ENCODE assay signal across 9 cellular contexts in the genomic region with DNA sequence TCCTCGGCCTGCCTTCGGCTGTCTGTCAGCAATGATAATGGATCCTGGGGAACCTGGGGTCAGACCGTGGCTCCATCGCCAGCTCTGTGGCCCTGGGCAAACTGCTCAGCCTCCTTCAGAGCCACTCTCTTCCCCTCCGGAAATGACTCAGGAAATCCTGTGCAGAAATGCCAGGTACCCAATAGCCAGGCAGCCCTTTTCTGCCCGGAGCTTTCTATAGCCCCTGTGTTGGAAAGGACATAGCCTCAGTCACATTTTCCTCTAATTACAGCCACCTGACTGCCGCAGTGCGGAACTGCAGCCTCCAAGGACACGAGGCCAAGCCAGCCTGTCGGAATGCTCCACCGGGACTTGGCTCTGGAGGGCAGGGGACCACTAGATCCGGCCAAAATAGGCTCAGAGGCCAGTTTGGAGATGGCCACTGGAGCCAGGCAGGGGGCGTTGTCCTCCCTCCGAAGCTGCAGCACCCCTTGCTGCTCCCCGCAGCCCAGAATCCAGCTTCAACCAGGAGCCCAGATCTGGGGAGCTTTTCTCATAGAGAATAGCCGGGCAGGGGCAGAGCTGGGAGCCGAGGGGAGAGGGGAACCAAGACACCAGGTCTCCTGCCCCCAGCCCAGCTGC. TPM values are rescaled to one million over a fixed set of nuclear protein-coding genes. Genes with fewer than 3 reads are reported as not detected.
DNase-seq lines count a peak whose midpoint lies in the region; ATAC-seq and TF ChIP-seq lines count a peak whose summit lies in the region.
"Had no signal": no experiment of that assay in that cellular context is flagged by ENCODE, and none has a peak within 500 bp of the region (broad histone marks: within the 10 kb centered on the region; RNA-seq: fewer than 3 reads in every experiment).

No MANE protein-coding gene starts in this region.

- no peak for ATAC-seq in CD4-positive, alpha-beta T cell (ENCODE audit: poor library complexity)
- no peak for ATAC-seq in HG02938 (IDR thresholded peaks at IDR 0.05; ENCODE audit: unreplicated experiment)

- H3K9me3 Mint-ChIP-seq in nephron progenitor cell, result no peaks in the 10 kb centered on the region
- H3K9me3 Mint-ChIP-seq in CD4-positive, alpha-beta T cell, result no peaks in the 10 kb centered on the region

- peak; percentile 3 to 33 for TF ChIP-seq CTCF in mammary epithelial cell (conservative IDR thresholded peaks at IDR 0.05 in 1 of 2, IDR thresholded peaks at IDR 0.05 in 1 of 2; ENCODE audit: extremely low read depth in 1 of 2, insufficient read depth in 1 of 2, low read depth in 1 of 2, low read length in 2 of 2)
- no peak for TF ChIP-seq CTCF in nephron progenitor cell (IDR thresholded peaks at IDR 0.05)
- TF ChIP-seq CTCF in CD4-positive, alpha-beta T cell (IDR thresholded peaks at IDR 0.05), result no peak

- BruUV-seq in mammary epithelial cell (replicated peaks; lab: Mats Ljungman, UMichigan), result no TSS peak

- peaks cover 16% of the 10 kb centered on the region for H3K27me3 Mint-ChIP-seq in nephron progenitor cell (ENCODE audit: low read depth, poor library complexity)
- no peaks in the 10 kb centered on the region for H3K27me3 Mint-ChIP-seq in CD4-positive, alpha-beta T cell

- no peak overlapping the region for H3K4me3 ChIP-seq in mammary epithelial cell (replicated peaks in 1 of 3; ENCODE audit: insufficient read depth in 1 of 3, low read depth in 2 of 3, low read length in 3 of 3)

- dilution Hi-C loops in mammary epithelial cell (cut with HindIII; ENCODE audit: low sequenced_read_pairs), result no loop called here

- H3K4me1 ChIP-seq in mammary epithelial cell (ENCODE audit: insufficient read depth, low read length), result peaks cover 14% of the 10 kb centered on the region

- H4K20me1 ChIP-seq in mammary epithelial cell (ENCODE audit: insufficient read depth, low read length), result no peaks in the 10 kb centered on the region

- CTCF ChIA-PET in mammary epithelial cell (lab: Charles Lee; ENCODE audit: low non-redundant PET), result no interaction called here
- CTCF ChIA-PET in CD4-positive, alpha-beta T cell (lab: Charles Lee), result no interaction called here

- DNase-seq in GDM1 (lab: John Stamatoyannopoulos, UW) (peak; percentile 47), NOMO-1 treated with dmso at 0.1 percent for 144 hours (lab: John Stamatoyannopoulos, UW; ENCODE audit: unreplicated experiment) (peak; percentile 52), mammary epithelial cell (peak; percentile 60), nephron progenitor cell (peak; percentile 30), NCI-H2029 (lab: John Stamatoyannopoulos, UW) (no peak), putamen (ENCODE audit: low spot score) (no peak)
- DNase-seq in CD4-positive, alpha-beta T cell, result no peak

- no peaks in the 10 kb centered on the region for H3K79me2 ChIP-seq in mammary epithelial cell (ENCODE audit: insufficient read depth, low read length)

- H3K4me1 Mint-ChIP-seq in nephron progenitor cell, result peaks cover 21% of the 10 kb centered on the region
- peaks cover 11% of the 10 kb centered on the region for H3K4me1 Mint-ChIP-seq in CD4-positive, alpha-beta T cell (ENCODE audit: low read depth)

- H3K4me2 ChIP-seq in mammary epithelial cell (ENCODE audit: insufficient read depth, low read depth, low read length), result peak overlapping the region; percentile 32

- H3K9me3 ChIP-seq in mammary epithelial cell (replicated peaks; ENCODE audit: insufficient read depth, low read length), result no peaks in the 10 kb centered on the region
- H3K9me3 ChIP-seq in CD4-positive, alpha-beta T cell (ENCODE audit: control insufficient read depth, low read length), result no peaks in the 10 kb centered on the region

- peak overlapping the region; percentile 82 for H2AFZ ChIP-seq in mammary epithelial cell (ENCODE audit: low read depth, low read length)

- intact Hi-C loops in mammary epithelial cell (cut with micrococcal nuclease), result loop anchor here (1.0 kb wide), 1 partner anchor 10 kb away; no protein-coding TSS in a partner anchor
- intact Hi-C loops in CD4-positive, alpha-beta T cell (cut with DNase I, micrococcal nuclease), result no loop called here

- H3K36me3 ChIP-seq in mammary epithelial cell (ENCODE audit: insufficient read depth, low read length), result no peaks in the 10 kb centered on the region

- no peak overlapping the region for H3K4me3 Mint-ChIP-seq in nephron progenitor cell
- no peak overlapping the region for H3K4me3 Mint-ChIP-seq in CD4-positive, alpha-beta T cell

- H3K27me3 ChIP-seq in mammary epithelial cell (ENCODE audit: insufficient read depth, low read length), result no peaks in the 10 kb centered on the region
- H3K27me3 ChIP-seq in CD4-positive, alpha-beta T cell (ENCODE audit: control insufficient read depth, insufficient read depth, low read length), result no peaks in the 10 kb centered on the region

- H3K27ac Mint-ChIP-seq in nephron progenitor cell, result no peak overlapping the region
- no peak overlapping the region for H3K27ac Mint-ChIP-seq in CD4-positive, alpha-beta T cell

- 35% methylated on average over 15 of the region's 17 CpGs for WGBS in mammary epithelial cell (ENCODE audit: low coverage, missing lambda C conversion rate)

- POLR2A ChIA-PET in CD4-positive, alpha-beta T cell (lab: Charles Lee), result no interaction called here

- in situ Hi-C loops in mammary epithelial cell (cut with MboI; ENCODE audit: low sequenced_read_pairs in 2 of 2), result no loop called here

- no peak overlapping the region for H3K9ac ChIP-seq in mammary epithelial cell (ENCODE audit: insufficient read depth, low read length)

- no peak overlapping the region for H3K27ac ChIP-seq in mammary epithelial cell (ENCODE audit: insufficient read depth, low read depth, low read length)
- no peak overlapping the region for H3K27ac ChIP-seq in CD4-positive, alpha-beta T cell (ENCODE audit: low read depth, low read length)

- no peaks in the 10 kb centered on the region for H3K36me3 Mint-ChIP-seq in nephron progenitor cell (ENCODE audit: low read depth)
- H3K36me3 Mint-ChIP-seq in CD4-positive, alpha-beta T cell (ENCODE audit: low read depth), result no peaks in the 10 kb centered on the region

RNA-seq across cellular contexts. Expression of a gene that starts 11.6 kb away (rescaled TPM):
- 10 to 100 TPM; 27.2 to 30.3 TPM for total RNA-seq in mammary epithelial cell
- 8.7 TPM for polyA plus RNA-seq in mammary epithelial cell
- 28.0 TPM for polyA minus RNA-seq in mammary epithelial cell
- total RNA-seq in CD4-positive, alpha-beta T cell, result 10 to 100 TPM; 60.7 to 61.3 TPM

RNA-seq across cellular contexts. Expression of a gene that starts 30.3 kb away (rescaled TPM):
- not detected for total RNA-seq in mammary epithelial cell
- not detected for polyA plus RNA-seq in mammary epithelial cell
- not detected for polyA minus RNA-seq in mammary epithelial cell
- not detected for total RNA-seq in CD4-positive, alpha-beta T cell
- total RNA-seq: fibroblast of villous mesenchyme had no signal

RNA-seq across cellular contexts. Expression of a gene that starts 36.7 kb away (rescaled TPM):
- total RNA-seq in mammary epithelial cell, result not detected
- polyA plus RNA-seq in mammary epithelial cell, result not detected
- polyA minus RNA-seq in mammary epithelial cell, result not detected
- not detected for total RNA-seq in CD4-positive, alpha-beta T cell
- total RNA-seq: fibroblast of villous mesenchyme had no signal

Comparison
In these comparisons a context has a peak if more than half of its experiments do, and no peak if none do; other contexts are left out.
1. DNase-seq: peak in GDM1 (single experiment), NOMO-1 treated with dmso at 0.1 percent for 144 hours (single experiment), mammary epithelial cell (single experiment) and nephron progenitor cell (single experiment); none in NCI-H2029 (single experiment), putamen (single experiment) and CD4-positive, alpha-beta T cell (0 of 10).
2. CTCF ChIP-seq: peak in mammary epithelial cell (2 of 2); none in nephron progenitor cell (single experiment) and CD4-positive, alpha-beta T cell (single experiment).